In genomic region chr9:36924071-36924470, GRCh38 we compare ENCODE assay signal across 8 cellular contexts.
A peak's percentile ranks its signal among the peaks of the same experiment; 100 is the strongest.
DNase-seq lines count a peak whose midpoint lies in the region; ATAC-seq and TF ChIP-seq lines count a peak whose summit lies in the region.

No MANE protein-coding gene starts in this region.

- POLR2A ChIA-PET in AG04449 (lab: Yijun Ruan, JAX) = no interaction called here
- POLR2A ChIA-PET in GM10248 (lab: Yijun Ruan, JAX) = no interaction called here

- TF ChIP-seq CTCF in AG04449 (IDR thresholded peaks at IDR 0.05; ENCODE audit: insufficient read depth, low read length, missing control alignments) = no peak
- TF ChIP-seq CTCF in GM10248 (IDR thresholded peaks at IDR 0.05; ENCODE audit: control extremely low read depth, extremely low read depth, low read depth, missing control alignments) = no peak

- ATAC-seq in GM18508 (IDR thresholded peaks at IDR 0.05; ENCODE audit: insufficient read depth, unreplicated experiment) = peak; percentile 40
- ATAC-seq in esophagus mucosa = peak; percentile 87
- no peak for ATAC-seq in HG03108 (IDR thresholded peaks at IDR 0.05; ENCODE audit: unreplicated experiment)
- no peak for ATAC-seq in HG03135 (IDR thresholded peaks at IDR 0.05; ENCODE audit: unreplicated experiment)
- ATAC-seq in GM19328 (IDR thresholded peaks at IDR 0.05; ENCODE audit: unreplicated experiment) = no peak

- CTCF ChIA-PET in AG04449 (lab: Yijun Ruan, JAX) = no interaction called here
- CTCF ChIA-PET in GM10248 (lab: Yijun Ruan, JAX) = no interaction called here

- H3K4me3 ChIP-seq in AG04449 (ENCODE audit: low read depth, low read length) = no peak overlapping the region

- DNase-seq in AG04449 (ENCODE audit: low read depth, low spot score) (peak; percentile 42), NCI-H146 (lab: John Stamatoyannopoulos, UW) (peak; percentile 87), GM10248 (ENCODE audit: extremely low spot score) (no peak)

Comparison
In these comparisons a context has a peak if more than half of its experiments do, and no peak if none do; other contexts are left out.
1. ATAC-seq: peak in GM18508 (single experiment) and esophagus mucosa (single experiment); none in HG03108 (single experiment), HG03135 (single experiment) and GM19328 (single experiment).